In the genomic region with DNA sequence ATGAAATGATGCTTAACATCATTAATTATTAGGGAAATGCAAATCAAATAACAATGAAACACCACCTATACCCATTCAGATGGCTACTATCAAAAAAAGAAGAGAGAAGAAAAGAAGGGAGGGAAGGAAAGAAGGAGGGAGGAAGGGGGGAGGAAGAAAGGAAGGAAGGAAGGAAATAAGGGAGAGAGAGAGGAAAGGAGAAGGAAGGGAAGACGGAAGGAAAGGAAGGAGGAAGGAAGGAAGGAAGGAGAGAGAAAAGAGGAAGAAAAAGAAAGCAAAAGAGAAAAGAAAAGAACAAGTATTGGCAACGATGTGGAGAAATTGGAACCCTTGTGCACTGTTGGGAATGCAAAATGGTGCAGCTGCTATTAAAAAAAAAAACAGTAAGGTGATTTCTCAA, we compare ENCODE assay signal across 11 cellular contexts.
"Had no signal": no experiment of that assay in that cellular context is flagged by ENCODE, and none has a peak within 500 bp of the region (broad histone marks: within the 10 kb centered on the region; RNA-seq: fewer than 3 reads in every experiment).

No MANE protein-coding gene starts in this region.

- H2AFZ ChIP-seq: GM23248, GM23338 had no signal

- FAIRE-seq: H1, H54 had no signal

- H3K4me3 ChIP-seq: GM23248, GM23338, HAP-1 had no signal

- H3K36me3 ChIP-seq: HAP-1 had no signal

- DNase-seq: GM23248, GOT3, H7, H9, HCEC 1CT, HFFc6 had no signal

- ATAC-seq: GM23338, HCT116 had no signal

- H3K4me1 ChIP-seq: HAP-1 had no signal

- H3K9me3 ChIP-seq: HAP-1 had no signal

- H3K27ac ChIP-seq: GM23248 had no signal

- H3K9ac ChIP-seq: GM23248 had no signal

- H3K4me2 ChIP-seq: GM23338 had no signal
